Comparison of ENCODE assay signal across 1 cellular context in the genomic region with DNA sequence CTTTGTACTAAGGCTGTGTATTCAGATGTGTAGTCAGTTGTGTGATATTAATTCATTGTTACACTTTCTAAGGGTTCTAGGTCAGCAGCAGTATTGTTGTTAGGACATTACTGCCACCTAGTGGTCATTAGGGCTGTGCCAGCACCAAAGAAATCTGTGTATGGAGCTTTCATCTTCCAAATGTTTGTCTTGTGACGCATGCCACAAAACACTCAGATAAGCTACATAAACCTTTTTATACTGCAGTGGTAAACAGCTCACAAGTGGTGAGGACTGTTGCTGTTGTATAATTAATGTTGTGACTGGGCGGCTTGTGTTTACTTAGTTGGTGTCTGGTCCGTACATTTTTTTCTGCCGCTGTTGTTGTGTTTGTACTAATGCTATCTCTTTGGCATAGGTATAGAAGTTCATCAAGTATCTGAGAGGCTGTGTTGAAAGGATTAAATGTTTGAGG.
TF ChIP-seq lines count a peak whose summit lies in the region.

No MANE protein-coding gene starts in this region.

TF ChIP-seq in K562, 482 proteins besides CTCF, POLR2A, EP300 and RAD21 (continued from another document):
- TF ChIP-seq, protein P1, sequence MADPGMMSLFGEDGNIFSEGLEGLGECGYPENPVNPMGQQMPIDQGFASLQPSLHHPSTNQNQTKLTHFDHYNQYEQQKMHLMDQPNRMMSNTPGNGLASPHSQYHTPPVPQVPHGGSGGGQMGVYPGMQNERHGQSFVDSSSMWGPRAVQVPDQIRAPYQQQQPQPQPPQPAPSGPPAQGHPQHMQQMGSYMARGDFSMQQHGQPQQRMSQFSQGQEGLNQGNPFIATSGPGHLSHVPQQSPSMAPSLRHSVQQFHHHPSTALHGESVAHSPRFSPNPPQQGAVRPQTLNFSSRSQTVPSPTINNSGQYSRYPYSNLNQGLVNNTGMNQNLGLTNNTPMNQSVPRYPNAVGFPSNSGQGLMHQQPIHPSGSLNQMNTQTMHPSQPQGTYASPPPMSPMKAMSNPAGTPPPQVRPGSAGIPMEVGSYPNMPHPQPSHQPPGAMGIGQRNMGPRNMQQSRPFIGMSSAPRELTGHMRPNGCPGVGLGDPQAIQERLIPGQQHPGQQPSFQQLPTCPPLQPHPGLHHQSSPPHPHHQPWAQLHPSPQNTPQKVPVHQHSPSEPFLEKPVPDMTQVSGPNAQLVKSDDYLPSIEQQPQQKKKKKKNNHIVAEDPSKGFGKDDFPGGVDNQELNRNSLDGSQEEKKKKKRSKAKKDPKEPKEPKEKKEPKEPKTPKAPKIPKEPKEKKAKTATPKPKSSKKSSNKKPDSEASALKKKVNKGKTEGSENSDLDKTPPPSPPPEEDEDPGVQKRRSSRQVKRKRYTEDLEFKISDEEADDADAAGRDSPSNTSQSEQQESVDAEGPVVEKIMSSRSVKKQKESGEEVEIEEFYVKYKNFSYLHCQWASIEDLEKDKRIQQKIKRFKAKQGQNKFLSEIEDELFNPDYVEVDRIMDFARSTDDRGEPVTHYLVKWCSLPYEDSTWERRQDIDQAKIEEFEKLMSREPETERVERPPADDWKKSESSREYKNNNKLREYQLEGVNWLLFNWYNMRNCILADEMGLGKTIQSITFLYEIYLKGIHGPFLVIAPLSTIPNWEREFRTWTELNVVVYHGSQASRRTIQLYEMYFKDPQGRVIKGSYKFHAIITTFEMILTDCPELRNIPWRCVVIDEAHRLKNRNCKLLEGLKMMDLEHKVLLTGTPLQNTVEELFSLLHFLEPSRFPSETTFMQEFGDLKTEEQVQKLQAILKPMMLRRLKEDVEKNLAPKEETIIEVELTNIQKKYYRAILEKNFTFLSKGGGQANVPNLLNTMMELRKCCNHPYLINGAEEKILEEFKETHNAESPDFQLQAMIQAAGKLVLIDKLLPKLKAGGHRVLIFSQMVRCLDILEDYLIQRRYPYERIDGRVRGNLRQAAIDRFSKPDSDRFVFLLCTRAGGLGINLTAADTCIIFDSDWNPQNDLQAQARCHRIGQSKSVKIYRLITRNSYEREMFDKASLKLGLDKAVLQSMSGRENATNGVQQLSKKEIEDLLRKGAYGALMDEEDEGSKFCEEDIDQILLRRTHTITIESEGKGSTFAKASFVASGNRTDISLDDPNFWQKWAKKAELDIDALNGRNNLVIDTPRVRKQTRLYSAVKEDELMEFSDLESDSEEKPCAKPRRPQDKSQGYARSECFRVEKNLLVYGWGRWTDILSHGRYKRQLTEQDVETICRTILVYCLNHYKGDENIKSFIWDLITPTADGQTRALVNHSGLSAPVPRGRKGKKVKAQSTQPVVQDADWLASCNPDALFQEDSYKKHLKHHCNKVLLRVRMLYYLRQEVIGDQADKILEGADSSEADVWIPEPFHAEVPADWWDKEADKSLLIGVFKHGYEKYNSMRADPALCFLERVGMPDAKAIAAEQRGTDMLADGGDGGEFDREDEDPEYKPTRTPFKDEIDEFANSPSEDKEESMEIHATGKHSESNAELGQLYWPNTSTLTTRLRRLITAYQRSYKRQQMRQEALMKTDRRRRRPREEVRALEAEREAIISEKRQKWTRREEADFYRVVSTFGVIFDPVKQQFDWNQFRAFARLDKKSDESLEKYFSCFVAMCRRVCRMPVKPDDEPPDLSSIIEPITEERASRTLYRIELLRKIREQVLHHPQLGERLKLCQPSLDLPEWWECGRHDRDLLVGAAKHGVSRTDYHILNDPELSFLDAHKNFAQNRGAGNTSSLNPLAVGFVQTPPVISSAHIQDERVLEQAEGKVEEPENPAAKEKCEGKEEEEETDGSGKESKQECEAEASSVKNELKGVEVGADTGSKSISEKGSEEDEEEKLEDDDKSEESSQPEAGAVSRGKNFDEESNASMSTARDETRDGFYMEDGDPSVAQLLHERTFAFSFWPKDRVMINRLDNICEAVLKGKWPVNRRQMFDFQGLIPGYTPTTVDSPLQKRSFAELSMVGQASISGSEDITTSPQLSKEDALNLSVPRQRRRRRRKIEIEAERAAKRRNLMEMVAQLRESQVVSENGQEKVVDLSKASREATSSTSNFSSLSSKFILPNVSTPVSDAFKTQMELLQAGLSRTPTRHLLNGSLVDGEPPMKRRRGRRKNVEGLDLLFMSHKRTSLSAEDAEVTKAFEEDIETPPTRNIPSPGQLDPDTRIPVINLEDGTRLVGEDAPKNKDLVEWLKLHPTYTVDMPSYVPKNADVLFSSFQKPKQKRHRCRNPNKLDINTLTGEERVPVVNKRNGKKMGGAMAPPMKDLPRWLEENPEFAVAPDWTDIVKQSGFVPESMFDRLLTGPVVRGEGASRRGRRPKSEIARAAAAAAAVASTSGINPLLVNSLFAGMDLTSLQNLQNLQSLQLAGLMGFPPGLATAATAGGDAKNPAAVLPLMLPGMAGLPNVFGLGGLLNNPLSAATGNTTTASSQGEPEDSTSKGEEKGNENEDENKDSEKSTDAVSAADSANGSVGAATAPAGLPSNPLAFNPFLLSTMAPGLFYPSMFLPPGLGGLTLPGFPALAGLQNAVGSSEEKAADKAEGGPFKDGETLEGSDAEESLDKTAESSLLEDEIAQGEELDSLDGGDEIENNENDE (IDR thresholded peaks at IDR 0.05; ENCODE audit: low read depth, low read length): no peak
- TF ChIP-seq FOXA3 (CRISPR knock-in tag; conservative IDR thresholded peaks at IDR 0.05 in 1 of 2, IDR thresholded peaks at IDR 0.05 in 1 of 2) (peak in 1 of 2 experiments; percentile 64; a peak in 2 of 4 replicates), ZNF146 (CRISPR knock-in tag; IDR thresholded peaks at IDR 0.05; ENCODE audit: unreplicated experiment) (no peak), ZNF24 (IDR thresholded peaks at IDR 0.05) (peak; percentile 55; the same call in 1 of the 2 replicates), CC2D1A (IDR thresholded peaks at IDR 0.05) (peak; percentile 56; the same call in 1 of the 2 replicates), SOX6 (IDR thresholded peaks at IDR 0.05) (peak; percentile 36; the same call in 1 of the 2 replicates), TEAD1 (CRISPR knock-in tag; IDR thresholded peaks at IDR 0.05) (peak; percentile 15 to 49; a peak in 1 of 4 replicates), MEF2A (IDR thresholded peaks at IDR 0.05; ENCODE audit: control insufficient read depth, low read depth, low read length) (no peak), STAG1 (CRISPR knock-in tag; IDR thresholded peaks at IDR 0.05; ENCODE audit: borderline replicate concordance) (peak; percentile 58; the same call in 1 of the 2 replicates), ATF1 (CRISPR knock-in tag; IDR thresholded peaks at IDR 0.05) (no peak), ATF1 (tag; IDR thresholded peaks at IDR 0.05) (peak; percentile 62), SMC3 (conservative IDR thresholded peaks at IDR 0.05; ENCODE audit: insufficient read depth, low read depth, low read length) (peak; percentile 72), POLR2B (IDR thresholded peaks at IDR 0.05; ENCODE audit: low read depth, partially characterized antibody) (no peak), FOXK2 (conservative IDR thresholded peaks at IDR 0.05 in 1 of 2, IDR thresholded peaks at IDR 0.05 in 1 of 2; ENCODE audit: low read depth in 2 of 2) (peak; percentile 17 to 20; a peak in 1 of 4 replicates), RCOR1 (IDR thresholded peaks at IDR 0.05; ENCODE audit: borderline replicate concordance in 1 of 2, low read depth in 2 of 2, low read length in 2 of 2) (peak in 1 of 2 experiments; percentile 78; a peak in 2 of 4 replicates), RB1 (IDR thresholded peaks at IDR 0.05; ENCODE audit: low read depth) (0 out of 2 replicates have a peak, but pooled peaks have one; percentile 16), CBX8 (IDR thresholded peaks at IDR 0.05; ENCODE audit: borderline replicate concordance, extremely low read depth, low read depth, low read length, poor library complexity, severe bottlenecking) (no peak), KDM1A (IDR thresholded peaks at IDR 0.05) (peak; percentile 60 to 63; a peak in 3 of 4 replicates), RUNX1 (IDR thresholded peaks at IDR 0.05; ENCODE audit: low read depth) (no peak), SNRNP70 (optimal IDR thresholded peaks at IDR 0.05; ENCODE audit: low read depth, low read length) (no peak), ZNF23 (CRISPR knock-in tag; IDR thresholded peaks at IDR 0.05) (0 out of 2 replicates have a peak, but pooled peaks have one; percentile 35), SMAD3 (CRISPR knock-in tag; conservative IDR thresholded peaks at IDR 0.05) (peak; percentile 54; the same call in 1 of the 2 replicates), SMARCE1 (IDR thresholded peaks at IDR 0.05) (peak; percentile 18; the same call in 1 of the 2 replicates), FOXP1 (CRISPR knock-in tag; IDR thresholded peaks at IDR 0.05) (0 out of 2 replicates have a peak, but pooled peaks have one; percentile 63), ARID2 (IDR thresholded peaks at IDR 0.05) (peak; percentile 73; the same call in 1 of the 2 replicates), FOSL1 (tag; conservative IDR thresholded peaks at IDR 0.05) (peak; percentile 89), TRIM24 (IDR thresholded peaks at IDR 0.05) (no peak)
- TF ChIP-seq, protein P2, sequence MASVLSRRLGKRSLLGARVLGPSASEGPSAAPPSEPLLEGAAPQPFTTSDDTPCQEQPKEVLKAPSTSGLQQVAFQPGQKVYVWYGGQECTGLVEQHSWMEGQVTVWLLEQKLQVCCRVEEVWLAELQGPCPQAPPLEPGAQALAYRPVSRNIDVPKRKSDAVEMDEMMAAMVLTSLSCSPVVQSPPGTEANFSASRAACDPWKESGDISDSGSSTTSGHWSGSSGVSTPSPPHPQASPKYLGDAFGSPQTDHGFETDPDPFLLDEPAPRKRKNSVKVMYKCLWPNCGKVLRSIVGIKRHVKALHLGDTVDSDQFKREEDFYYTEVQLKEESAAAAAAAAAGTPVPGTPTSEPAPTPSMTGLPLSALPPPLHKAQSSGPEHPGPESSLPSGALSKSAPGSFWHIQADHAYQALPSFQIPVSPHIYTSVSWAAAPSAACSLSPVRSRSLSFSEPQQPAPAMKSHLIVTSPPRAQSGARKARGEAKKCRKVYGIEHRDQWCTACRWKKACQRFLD (CRISPR knock-in tag; IDR thresholded peaks at IDR 0.05): 0 out of 2 replicates have a peak, but pooled peaks have one; percentile 32
- TF ChIP-seq, protein P3, sequence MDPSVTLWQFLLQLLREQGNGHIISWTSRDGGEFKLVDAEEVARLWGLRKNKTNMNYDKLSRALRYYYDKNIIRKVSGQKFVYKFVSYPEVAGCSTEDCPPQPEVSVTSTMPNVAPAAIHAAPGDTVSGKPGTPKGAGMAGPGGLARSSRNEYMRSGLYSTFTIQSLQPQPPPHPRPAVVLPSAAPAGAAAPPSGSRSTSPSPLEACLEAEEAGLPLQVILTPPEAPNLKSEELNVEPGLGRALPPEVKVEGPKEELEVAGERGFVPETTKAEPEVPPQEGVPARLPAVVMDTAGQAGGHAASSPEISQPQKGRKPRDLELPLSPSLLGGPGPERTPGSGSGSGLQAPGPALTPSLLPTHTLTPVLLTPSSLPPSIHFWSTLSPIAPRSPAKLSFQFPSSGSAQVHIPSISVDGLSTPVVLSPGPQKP (CRISPR knock-in tag; IDR thresholded peaks at IDR 0.05): no peak
- TF ChIP-seq, protein P4, sequence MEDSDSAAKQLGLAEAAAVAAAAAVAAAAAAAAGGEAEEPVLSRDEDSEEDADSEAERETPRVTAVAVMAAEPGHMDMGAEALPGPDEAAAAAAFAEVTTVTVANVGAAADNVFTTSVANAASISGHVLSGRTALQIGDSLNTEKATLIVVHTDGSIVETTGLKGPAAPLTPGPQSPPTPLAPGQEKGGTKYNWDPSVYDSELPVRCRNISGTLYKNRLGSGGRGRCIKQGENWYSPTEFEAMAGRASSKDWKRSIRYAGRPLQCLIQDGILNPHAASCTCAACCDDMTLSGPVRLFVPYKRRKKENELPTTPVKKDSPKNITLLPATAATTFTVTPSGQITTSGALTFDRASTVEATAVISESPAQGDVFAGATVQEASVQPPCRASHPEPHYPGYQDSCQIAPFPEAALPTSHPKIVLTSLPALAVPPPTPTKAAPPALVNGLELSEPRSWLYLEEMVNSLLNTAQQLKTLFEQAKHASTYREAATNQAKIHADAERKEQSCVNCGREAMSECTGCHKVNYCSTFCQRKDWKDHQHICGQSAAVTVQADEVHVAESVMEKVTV (CRISPR knock-in tag; IDR thresholded peaks at IDR 0.05): peak; percentile 93
- TF ChIP-seq, protein P5, sequence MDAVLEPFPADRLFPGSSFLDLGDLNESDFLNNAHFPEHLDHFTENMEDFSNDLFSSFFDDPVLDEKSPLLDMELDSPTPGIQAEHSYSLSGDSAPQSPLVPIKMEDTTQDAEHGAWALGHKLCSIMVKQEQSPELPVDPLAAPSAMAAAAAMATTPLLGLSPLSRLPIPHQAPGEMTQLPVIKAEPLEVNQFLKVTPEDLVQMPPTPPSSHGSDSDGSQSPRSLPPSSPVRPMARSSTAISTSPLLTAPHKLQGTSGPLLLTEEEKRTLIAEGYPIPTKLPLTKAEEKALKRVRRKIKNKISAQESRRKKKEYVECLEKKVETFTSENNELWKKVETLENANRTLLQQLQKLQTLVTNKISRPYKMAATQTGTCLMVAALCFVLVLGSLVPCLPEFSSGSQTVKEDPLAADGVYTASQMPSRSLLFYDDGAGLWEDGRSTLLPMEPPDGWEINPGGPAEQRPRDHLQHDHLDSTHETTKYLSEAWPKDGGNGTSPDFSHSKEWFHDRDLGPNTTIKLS (IDR thresholded peaks at IDR 0.05; ENCODE audit: borderline replicate concordance, low read depth): no peak
- TF ChIP-seq, protein P6, sequence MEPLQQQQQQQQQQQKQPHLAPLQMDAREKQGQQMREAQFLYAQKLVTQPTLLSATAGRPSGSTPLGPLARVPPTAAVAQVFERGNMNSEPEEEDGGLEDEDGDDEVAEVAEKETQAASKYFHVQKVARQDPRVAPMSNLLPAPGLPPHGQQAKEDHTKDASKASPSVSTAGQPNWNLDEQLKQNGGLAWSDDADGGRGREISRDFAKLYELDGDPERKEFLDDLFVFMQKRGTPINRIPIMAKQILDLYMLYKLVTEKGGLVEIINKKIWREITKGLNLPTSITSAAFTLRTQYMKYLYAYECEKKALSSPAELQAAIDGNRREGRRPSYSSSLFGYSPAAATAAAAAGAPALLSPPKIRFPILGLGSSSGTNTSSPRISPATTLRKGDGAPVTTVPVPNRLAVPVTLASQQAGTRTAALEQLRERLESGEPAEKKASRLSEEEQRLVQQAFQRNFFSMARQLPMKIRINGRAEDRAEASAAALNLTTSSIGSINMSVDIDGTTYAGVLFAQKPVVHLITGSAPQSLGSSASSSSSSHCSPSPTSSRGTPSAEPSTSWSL (CRISPR knock-in tag; IDR thresholded peaks at IDR 0.05; ENCODE audit: borderline replicate concordance): no peak
TF ChIP-seq in K562: peak in this region for 23.
